1 cellular context compared by ENCODE assay signal in the genomic region with DNA sequence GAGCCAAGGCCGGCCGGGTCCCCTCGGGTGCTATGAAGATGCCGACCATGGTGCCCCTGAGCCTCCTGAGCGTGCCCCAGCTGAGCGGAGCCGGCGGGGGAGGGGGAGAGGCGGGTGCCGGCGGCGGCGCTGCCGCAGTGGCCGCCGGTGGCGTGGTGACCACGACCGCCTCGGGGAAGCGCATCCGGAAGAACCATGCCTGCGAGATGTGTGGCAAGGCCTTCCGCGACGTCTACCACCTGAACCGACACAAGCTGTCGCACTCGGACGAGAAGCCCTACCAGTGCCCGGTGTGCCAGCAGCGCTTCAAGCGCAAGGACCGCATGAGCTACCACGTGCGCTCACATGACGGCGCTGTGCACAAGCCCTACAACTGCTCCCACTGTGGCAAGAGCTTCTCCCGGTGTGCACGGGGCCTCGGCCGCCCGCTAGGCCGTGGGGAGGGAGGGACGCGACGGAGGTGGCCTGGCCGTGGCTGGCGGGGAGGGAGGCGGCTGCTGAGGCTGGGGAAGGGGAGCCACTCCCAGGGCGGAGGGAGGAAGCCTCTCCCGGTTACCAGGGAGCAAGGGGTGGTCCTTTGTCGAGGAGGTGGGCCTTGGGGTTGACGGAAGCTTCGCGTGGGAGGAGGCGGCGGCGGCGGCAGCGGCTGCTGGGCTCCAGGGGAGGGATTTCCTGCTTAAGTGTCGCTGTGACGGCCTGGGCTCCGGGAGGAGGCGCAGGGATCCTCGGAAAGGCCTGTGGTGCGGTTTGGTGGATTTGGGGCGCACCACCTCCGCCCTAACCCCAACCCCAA.
A peak's percentile ranks its signal among the peaks of the same experiment; 100 is the strongest.
TF ChIP-seq lines count a peak whose summit lies in the region.

No MANE protein-coding gene starts in this region.

TF ChIP-seq in K562, 482 proteins besides CTCF, POLR2A, EP300 and RAD21 (continued from another document and continues in another):
- TF ChIP-seq, protein P1, sequence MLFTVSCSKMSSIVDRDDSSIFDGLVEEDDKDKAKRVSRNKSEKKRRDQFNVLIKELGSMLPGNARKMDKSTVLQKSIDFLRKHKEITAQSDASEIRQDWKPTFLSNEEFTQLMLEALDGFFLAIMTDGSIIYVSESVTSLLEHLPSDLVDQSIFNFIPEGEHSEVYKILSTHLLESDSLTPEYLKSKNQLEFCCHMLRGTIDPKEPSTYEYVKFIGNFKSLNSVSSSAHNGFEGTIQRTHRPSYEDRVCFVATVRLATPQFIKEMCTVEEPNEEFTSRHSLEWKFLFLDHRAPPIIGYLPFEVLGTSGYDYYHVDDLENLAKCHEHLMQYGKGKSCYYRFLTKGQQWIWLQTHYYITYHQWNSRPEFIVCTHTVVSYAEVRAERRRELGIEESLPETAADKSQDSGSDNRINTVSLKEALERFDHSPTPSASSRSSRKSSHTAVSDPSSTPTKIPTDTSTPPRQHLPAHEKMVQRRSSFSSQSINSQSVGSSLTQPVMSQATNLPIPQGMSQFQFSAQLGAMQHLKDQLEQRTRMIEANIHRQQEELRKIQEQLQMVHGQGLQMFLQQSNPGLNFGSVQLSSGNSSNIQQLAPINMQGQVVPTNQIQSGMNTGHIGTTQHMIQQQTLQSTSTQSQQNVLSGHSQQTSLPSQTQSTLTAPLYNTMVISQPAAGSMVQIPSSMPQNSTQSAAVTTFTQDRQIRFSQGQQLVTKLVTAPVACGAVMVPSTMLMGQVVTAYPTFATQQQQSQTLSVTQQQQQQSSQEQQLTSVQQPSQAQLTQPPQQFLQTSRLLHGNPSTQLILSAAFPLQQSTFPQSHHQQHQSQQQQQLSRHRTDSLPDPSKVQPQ (CRISPR knock-in tag; IDR thresholded peaks at IDR 0.05; ENCODE audit: borderline replicate concordance) = no peak; the same call in 1 of the 2 replicates
- TF ChIP-seq, protein P2, sequence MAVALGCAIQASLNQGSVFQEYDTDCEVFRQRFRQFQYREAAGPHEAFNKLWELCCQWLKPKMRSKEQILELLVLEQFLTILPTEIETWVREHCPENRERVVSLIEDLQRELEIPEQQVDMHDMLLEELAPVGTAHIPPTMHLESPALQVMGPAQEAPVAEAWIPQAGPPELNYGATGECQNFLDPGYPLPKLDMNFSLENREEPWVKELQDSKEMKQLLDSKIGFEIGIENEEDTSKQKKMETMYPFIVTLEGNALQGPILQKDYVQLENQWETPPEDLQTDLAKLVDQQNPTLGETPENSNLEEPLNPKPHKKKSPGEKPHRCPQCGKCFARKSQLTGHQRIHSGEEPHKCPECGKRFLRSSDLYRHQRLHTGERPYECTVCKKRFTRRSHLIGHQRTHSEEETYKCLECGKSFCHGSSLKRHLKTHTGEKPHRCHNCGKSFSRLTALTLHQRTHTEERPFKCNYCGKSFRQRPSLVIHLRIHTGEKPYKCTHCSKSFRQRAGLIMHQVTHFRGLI (CRISPR knock-in tag; IDR thresholded peaks at IDR 0.05) = no peak
- TF ChIP-seq TAF1 (IDR thresholded peaks at IDR 0.05; ENCODE audit: control insufficient read depth, extremely low read depth, insufficient read depth, low read length, severe bottlenecking) (peak; percentile 61), PHB2 (IDR thresholded peaks at IDR 0.05; ENCODE audit: low read depth) (no peak), ATF1 (CRISPR knock-in tag; IDR thresholded peaks at IDR 0.05) (no peak), ATF1 (tag; IDR thresholded peaks at IDR 0.05) (peak; percentile 82), ZNF589 (CRISPR knock-in tag; IDR thresholded peaks at IDR 0.05; ENCODE audit: low read depth) (peak; percentile 67; the same call in 1 of the 2 replicates), KAT2B (IDR thresholded peaks at IDR 0.05; ENCODE audit: low read depth, low read length) (no peak), HLTF (IDR thresholded peaks at IDR 0.05) (no peak), ILF3 (IDR thresholded peaks at IDR 0.05; ENCODE audit: borderline replicate concordance) (no peak), CBX1 (IDR thresholded peaks at IDR 0.05; ENCODE audit: low read depth) (peak; percentile 61; the same call in 1 of the 2 replicates), MCM3 (IDR thresholded peaks at IDR 0.05) (no peak), ZNF217 (CRISPR knock-in tag; IDR thresholded peaks at IDR 0.05) (no peak), RFX7 (CRISPR knock-in tag; IDR thresholded peaks at IDR 0.05) (no peak), EWSR1 (IDR thresholded peaks at IDR 0.05; ENCODE audit: borderline replicate concordance, low read depth, partially characterized antibody) (no peak), RBM22 (IDR thresholded peaks at IDR 0.05; ENCODE audit: low read depth, low read length, poor library complexity, severe bottlenecking) (no peak), SMAD4 (CRISPR knock-in tag; conservative IDR thresholded peaks at IDR 0.05) (peak; percentile 74; the same call in 1 of the 2 replicates), KLF13 (tag; IDR thresholded peaks at IDR 0.05; ENCODE audit: borderline replicate concordance, low read depth) (0 out of 2 replicates have a peak, but pooled peaks have one; percentile 24), ZNF507 (tag; conservative IDR thresholded peaks at IDR 0.05) (no peak), GABPB2 (CRISPR knock-in tag; conservative IDR thresholded peaks at IDR 0.05) (no peak), ZSCAN29 (IDR thresholded peaks at IDR 0.05) (no peak), PHB (CRISPR knock-in tag; IDR thresholded peaks at IDR 0.05) (no peak), SLC30A9 (CRISPR knock-in tag; IDR thresholded peaks at IDR 0.05) (no peak), TEAD2 (tag; IDR thresholded peaks at IDR 0.05) (no peak), HNRNPLL (IDR thresholded peaks at IDR 0.05; ENCODE audit: low read depth, low read length, poor library complexity, severe bottlenecking) (peak; percentile 97), PYGO2 (tag; IDR thresholded peaks at IDR 0.05) (no peak), ZKSCAN3 (CRISPR knock-in tag; IDR thresholded peaks at IDR 0.05) (no peak), ESRRB (CRISPR knock-in tag; IDR thresholded peaks at IDR 0.05; ENCODE audit: borderline replicate concordance) (no peak), ETS2 (tag; IDR thresholded peaks at IDR 0.05; ENCODE audit: borderline replicate concordance, poor library complexity, severe bottlenecking) (no peak), JUN (IDR thresholded peaks at IDR 0.05; ENCODE audit: borderline replicate concordance, low read depth, low read length) (peak; percentile 34; the same call in 1 of the 2 replicates), JUN (CRISPR knock-in tag; IDR thresholded peaks at IDR 0.05; ENCODE audit: borderline replicate concordance) (no peak; the same call in 1 of the 2 replicates), CBFB (CRISPR knock-in tag; IDR thresholded peaks at IDR 0.05) (peak; percentile 68; the same call in 1 of the 2 replicates)
- TF ChIP-seq, protein P3, sequence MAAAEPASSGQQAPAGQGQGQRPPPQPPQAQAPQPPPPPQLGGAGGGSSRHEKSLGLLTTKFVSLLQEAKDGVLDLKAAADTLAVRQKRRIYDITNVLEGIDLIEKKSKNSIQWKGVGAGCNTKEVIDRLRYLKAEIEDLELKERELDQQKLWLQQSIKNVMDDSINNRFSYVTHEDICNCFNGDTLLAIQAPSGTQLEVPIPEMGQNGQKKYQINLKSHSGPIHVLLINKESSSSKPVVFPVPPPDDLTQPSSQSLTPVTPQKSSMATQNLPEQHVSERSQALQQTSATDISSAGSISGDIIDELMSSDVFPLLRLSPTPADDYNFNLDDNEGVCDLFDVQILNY (CRISPR knock-in tag; IDR thresholded peaks at IDR 0.05) = peak; percentile 73; the same call in 1 of the 2 replicates
- TF ChIP-seq, protein P4, sequence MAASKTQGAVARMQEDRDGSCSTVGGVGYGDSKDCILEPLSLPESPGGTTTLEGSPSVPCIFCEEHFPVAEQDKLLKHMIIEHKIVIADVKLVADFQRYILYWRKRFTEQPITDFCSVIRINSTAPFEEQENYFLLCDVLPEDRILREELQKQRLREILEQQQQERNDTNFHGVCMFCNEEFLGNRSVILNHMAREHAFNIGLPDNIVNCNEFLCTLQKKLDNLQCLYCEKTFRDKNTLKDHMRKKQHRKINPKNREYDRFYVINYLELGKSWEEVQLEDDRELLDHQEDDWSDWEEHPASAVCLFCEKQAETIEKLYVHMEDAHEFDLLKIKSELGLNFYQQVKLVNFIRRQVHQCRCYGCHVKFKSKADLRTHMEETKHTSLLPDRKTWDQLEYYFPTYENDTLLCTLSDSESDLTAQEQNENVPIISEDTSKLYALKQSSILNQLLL (CRISPR knock-in tag; IDR thresholded peaks at IDR 0.05; ENCODE audit: borderline replicate concordance) = no peak
- TF ChIP-seq, protein P5, sequence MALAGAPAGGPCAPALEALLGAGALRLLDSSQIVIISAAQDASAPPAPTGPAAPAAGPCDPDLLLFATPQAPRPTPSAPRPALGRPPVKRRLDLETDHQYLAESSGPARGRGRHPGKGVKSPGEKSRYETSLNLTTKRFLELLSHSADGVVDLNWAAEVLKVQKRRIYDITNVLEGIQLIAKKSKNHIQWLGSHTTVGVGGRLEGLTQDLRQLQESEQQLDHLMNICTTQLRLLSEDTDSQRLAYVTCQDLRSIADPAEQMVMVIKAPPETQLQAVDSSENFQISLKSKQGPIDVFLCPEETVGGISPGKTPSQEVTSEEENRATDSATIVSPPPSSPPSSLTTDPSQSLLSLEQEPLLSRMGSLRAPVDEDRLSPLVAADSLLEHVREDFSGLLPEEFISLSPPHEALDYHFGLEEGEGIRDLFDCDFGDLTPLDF (CRISPR knock-in tag; IDR thresholded peaks at IDR 0.05) = peak; percentile 88
- TF ChIP-seq, protein P6, sequence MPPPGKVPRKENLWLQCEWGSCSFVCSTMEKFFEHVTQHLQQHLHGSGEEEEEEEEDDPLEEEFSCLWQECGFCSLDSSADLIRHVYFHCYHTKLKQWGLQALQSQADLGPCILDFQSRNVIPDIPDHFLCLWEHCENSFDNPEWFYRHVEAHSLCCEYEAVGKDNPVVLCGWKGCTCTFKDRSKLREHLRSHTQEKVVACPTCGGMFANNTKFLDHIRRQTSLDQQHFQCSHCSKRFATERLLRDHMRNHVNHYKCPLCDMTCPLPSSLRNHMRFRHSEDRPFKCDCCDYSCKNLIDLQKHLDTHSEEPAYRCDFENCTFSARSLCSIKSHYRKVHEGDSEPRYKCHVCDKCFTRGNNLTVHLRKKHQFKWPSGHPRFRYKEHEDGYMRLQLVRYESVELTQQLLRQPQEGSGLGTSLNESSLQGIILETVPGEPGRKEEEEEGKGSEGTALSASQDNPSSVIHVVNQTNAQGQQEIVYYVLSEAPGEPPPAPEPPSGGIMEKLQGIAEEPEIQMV (tag; conservative IDR thresholded peaks at IDR 0.05; ENCODE audit: low read depth) = no peak
- TF ChIP-seq, protein P7, sequence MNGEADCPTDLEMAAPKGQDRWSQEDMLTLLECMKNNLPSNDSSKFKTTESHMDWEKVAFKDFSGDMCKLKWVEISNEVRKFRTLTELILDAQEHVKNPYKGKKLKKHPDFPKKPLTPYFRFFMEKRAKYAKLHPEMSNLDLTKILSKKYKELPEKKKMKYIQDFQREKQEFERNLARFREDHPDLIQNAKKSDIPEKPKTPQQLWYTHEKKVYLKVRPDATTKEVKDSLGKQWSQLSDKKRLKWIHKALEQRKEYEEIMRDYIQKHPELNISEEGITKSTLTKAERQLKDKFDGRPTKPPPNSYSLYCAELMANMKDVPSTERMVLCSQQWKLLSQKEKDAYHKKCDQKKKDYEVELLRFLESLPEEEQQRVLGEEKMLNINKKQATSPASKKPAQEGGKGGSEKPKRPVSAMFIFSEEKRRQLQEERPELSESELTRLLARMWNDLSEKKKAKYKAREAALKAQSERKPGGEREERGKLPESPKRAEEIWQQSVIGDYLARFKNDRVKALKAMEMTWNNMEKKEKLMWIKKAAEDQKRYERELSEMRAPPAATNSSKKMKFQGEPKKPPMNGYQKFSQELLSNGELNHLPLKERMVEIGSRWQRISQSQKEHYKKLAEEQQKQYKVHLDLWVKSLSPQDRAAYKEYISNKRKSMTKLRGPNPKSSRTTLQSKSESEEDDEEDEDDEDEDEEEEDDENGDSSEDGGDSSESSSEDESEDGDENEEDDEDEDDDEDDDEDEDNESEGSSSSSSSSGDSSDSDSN (IDR thresholded peaks at IDR 0.05; ENCODE audit: borderline replicate concordance in 1 of 2, low read depth in 2 of 2, low read length in 2 of 2) = peak; percentile 89 to 96; a peak in 3 of 4 replicates
- TF ChIP-seq, protein P8, sequence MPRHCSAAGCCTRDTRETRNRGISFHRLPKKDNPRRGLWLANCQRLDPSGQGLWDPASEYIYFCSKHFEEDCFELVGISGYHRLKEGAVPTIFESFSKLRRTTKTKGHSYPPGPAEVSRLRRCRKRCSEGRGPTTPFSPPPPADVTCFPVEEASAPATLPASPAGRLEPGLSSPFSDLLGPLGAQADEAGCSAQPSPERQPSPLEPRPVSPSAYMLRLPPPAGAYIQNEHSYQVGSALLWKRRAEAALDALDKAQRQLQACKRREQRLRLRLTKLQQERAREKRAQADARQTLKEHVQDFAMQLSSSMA (CRISPR knock-in tag; IDR thresholded peaks at IDR 0.05) = no peak
- TF ChIP-seq, protein P9, sequence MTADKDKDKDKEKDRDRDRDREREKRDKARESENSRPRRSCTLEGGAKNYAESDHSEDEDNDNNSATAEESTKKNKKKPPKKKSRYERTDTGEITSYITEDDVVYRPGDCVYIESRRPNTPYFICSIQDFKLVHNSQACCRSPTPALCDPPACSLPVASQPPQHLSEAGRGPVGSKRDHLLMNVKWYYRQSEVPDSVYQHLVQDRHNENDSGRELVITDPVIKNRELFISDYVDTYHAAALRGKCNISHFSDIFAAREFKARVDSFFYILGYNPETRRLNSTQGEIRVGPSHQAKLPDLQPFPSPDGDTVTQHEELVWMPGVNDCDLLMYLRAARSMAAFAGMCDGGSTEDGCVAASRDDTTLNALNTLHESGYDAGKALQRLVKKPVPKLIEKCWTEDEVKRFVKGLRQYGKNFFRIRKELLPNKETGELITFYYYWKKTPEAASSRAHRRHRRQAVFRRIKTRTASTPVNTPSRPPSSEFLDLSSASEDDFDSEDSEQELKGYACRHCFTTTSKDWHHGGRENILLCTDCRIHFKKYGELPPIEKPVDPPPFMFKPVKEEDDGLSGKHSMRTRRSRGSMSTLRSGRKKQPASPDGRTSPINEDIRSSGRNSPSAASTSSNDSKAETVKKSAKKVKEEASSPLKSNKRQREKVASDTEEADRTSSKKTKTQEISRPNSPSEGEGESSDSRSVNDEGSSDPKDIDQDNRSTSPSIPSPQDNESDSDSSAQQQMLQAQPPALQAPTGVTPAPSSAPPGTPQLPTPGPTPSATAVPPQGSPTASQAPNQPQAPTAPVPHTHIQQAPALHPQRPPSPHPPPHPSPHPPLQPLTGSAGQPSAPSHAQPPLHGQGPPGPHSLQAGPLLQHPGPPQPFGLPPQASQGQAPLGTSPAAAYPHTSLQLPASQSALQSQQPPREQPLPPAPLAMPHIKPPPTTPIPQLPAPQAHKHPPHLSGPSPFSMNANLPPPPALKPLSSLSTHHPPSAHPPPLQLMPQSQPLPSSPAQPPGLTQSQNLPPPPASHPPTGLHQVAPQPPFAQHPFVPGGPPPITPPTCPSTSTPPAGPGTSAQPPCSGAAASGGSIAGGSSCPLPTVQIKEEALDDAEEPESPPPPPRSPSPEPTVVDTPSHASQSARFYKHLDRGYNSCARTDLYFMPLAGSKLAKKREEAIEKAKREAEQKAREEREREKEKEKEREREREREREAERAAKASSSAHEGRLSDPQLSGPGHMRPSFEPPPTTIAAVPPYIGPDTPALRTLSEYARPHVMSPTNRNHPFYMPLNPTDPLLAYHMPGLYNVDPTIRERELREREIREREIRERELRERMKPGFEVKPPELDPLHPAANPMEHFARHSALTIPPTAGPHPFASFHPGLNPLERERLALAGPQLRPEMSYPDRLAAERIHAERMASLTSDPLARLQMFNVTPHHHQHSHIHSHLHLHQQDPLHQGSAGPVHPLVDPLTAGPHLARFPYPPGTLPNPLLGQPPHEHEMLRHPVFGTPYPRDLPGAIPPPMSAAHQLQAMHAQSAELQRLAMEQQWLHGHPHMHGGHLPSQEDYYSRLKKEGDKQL (CRISPR knock-in tag; IDR thresholded peaks at IDR 0.05; ENCODE audit: borderline replicate concordance) = no peak
